ENCODE assay signal across 18 cellular contexts in the genomic region with DNA sequence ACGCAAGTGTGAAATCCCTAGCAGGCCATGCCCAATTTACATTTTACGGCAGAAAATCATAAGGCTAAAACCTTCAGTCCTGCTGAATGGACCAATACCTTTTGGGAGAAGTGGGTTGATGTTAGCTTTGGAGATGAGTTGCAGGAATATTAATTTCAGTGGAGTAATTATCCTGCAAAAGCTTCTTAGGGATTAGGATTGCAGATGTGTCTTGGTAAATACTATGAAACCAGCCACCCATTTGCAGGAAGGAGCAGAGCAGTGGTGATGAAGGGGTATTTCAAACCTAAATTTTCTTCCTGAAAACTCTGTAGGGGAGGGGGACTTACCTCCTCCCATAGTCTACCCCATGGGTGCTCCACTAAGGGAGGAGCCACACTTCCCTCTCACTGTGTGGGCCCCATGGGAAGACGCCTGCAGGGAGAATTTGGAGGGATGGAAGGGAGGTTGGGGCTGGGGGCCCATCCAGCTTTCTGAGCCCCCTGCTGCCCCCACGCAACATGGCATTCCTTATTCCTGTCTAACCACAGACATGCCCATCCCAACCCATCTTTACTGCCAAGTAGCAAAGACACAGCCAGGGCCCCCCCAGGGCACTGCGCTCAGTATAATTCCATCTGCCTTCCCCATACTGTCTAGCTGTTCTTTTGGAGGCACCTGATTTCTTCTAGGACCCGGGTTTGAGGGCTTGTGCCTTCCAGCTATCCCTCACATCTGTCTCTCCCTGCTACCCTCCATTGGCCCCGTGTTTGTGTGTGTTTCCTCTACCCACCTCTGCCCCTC. TPM values are rescaled to one million over a fixed set of nuclear protein-coding genes. Genes with fewer than 3 reads are reported as not detected.
"Had no signal": no experiment of that assay in that cellular context is flagged by ENCODE, and none has a peak within 500 bp of the region (broad histone marks: within the 10 kb centered on the region; RNA-seq: fewer than 3 reads in every experiment).

No MANE protein-coding gene starts in this region.

- DNase-seq: cortex of kidney; dorsolateral prefrontal cortex; effector CD8-positive, alpha-beta T cell; glutamatergic neuron; left cardiac atrium; left ventricle myocardium superior; mesenchymal stem cell; midbrain; stimulated activated CD4-positive, alpha-beta T cell treated with anti-CD3 and anti-CD28 coated beads, Interleukin-2, amount 100 ng/mL, for 48 hours; stimulated activated naive CD4-positive, alpha-beta T cell treated with Interleukin-2 at 50 U/mL for 16 hours; trophoblast cell had no signal

- FAIRE-seq: frontal cortex, kidney had no signal

- H3K4me3 ChIP-seq: dorsolateral prefrontal cortex, hepatocyte, lung, smooth muscle cell had no signal

- H3K4me2 ChIP-seq: hepatocyte, smooth muscle cell had no signal

- H3K27ac ChIP-seq: hepatocyte, neutrophil had no signal

- H3K9me3 ChIP-seq: neutrophil had no signal

- H3K36me3 ChIP-seq: neutrophil had no signal

- H3K27me3 ChIP-seq: dorsolateral prefrontal cortex, hepatocyte had no signal

RNA-seq across cellular contexts. Expression of gene IP6K3, which starts 20.6 kb away (rescaled TPM):
- total RNA-seq: frontal cortex, pulmonary artery endothelial cell had no signal
